In the genomic region with DNA sequence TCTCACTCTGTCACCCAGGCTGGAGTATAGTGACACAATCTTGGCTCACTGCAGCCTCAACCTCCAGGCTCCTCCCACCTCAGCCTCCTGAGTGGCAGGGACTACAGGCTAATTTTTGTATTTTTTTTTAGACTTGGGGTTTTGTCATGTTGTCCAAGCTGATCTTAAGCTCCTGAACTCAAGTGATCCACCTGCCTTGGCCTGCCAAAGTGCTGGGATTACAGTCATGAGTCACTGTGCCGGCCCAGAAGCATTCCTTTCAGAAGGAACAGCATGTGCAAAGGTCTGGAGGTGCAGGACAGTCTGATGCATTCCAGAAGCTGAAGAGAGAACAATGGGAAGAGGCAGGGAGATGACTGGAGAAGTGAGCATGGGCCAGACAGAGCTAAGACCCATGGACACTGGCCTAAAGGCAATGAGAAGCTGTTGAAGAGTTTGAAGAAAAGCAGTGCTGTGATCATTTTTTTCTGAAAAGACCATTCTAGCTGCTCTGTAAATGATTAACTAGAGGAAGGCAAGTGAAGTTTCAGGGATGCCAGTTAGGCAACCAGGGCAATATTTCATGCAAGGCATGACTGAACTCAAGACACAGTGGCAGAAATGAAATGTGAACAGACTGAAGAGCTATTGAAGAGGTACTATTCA, we compare ENCODE assay signal across 14 cellular contexts. TPM values are rescaled to one million over a fixed set of nuclear protein-coding genes. Genes with fewer than 3 reads are reported as not detected.
DNase-seq lines count a peak whose midpoint lies in the region; ATAC-seq and TF ChIP-seq lines count a peak whose summit lies in the region.
"Had no signal": no experiment of that assay in that cellular context is flagged by ENCODE, and none has a peak within 500 bp of the region (broad histone marks: within the 10 kb centered on the region; RNA-seq: fewer than 3 reads in every experiment).

No MANE protein-coding gene starts in this region.

- H3K4me3 Mint-ChIP-seq in nephron progenitor cell = no peak overlapping the region
- H3K4me3 Mint-ChIP-seq: activated CD8-positive, alpha-beta T cell treated with anti-CD3 and anti-CD28 coated beads for 36 hours; neural progenitor cell had no signal

- ATAC-seq in HG03108 (IDR thresholded peaks at IDR 0.05; ENCODE audit: unreplicated experiment) (peak; percentile 64), GM19395 (IDR thresholded peaks at IDR 0.05; ENCODE audit: unreplicated experiment) (no peak)
- ATAC-seq: activated CD8-positive, alpha-beta T cell treated with anti-CD3 and anti-CD28 coated beads for 36 hours had no signal

- H3K27ac ChIP-seq in left ventricle myocardium inferior (replicated peaks) = no peak overlapping the region
- H3K27ac ChIP-seq: neural progenitor cell had no signal

- no peaks in the 10 kb centered on the region for H3K4me1 Mint-ChIP-seq in nephron progenitor cell
- H3K4me1 Mint-ChIP-seq: neural progenitor cell had no signal

- no peaks in the 10 kb centered on the region for H3K9me3 ChIP-seq in left ventricle myocardium inferior (replicated peaks)

- no peaks in the 10 kb centered on the region for H3K27me3 Mint-ChIP-seq in nephron progenitor cell (ENCODE audit: low read depth, poor library complexity)
- H3K27me3 Mint-ChIP-seq: activated CD8-positive, alpha-beta T cell treated with anti-CD3 and anti-CD28 coated beads for 36 hours had no signal

- H3K9me3 Mint-ChIP-seq in nephron progenitor cell = peaks cover 13% of the 10 kb centered on the region
- H3K9me3 Mint-ChIP-seq: activated CD8-positive, alpha-beta T cell treated with anti-CD3 and anti-CD28 coated beads for 36 hours had no signal

- peaks cover 10% of the 10 kb centered on the region for H3K4me1 ChIP-seq in left ventricle myocardium inferior
- H3K4me1 ChIP-seq: neural progenitor cell had no signal

- peak; percentile 18 for DNase-seq in EL
- peak; percentile 28 for DNase-seq in choroid plexus epithelial cell (ENCODE audit: low read depth)
- no peak for DNase-seq in nephron progenitor cell
- no peak for DNase-seq in SIG-M5 treated with dmso at 0.1 percent for 504 hours (lab: John Stamatoyannopoulos, UW; ENCODE audit: unreplicated experiment)
- DNase-seq in NCI-H345 (lab: John Stamatoyannopoulos, UW) = no peak
- no peak for DNase-seq in left ventricle myocardium inferior
- DNase-seq: activated CD8-positive, alpha-beta T cell treated with anti-CD3 and anti-CD28 coated beads for 36 hours; activated effector memory CD4-positive, alpha-beta T cell treated with anti-CD3 and anti-CD28 coated beads, Interleukin-2, amount 50 U/mL, for 16 hours; GOT3; Karpas-422; T-helper 2 cell had no signal

- H3K27me3 ChIP-seq in left ventricle myocardium inferior (ENCODE audit: low read depth) = no peaks in the 10 kb centered on the region
- H3K27me3 ChIP-seq: neural progenitor cell had no signal

- TF ChIP-seq CTCF in choroid plexus epithelial cell (conservative IDR thresholded peaks at IDR 0.05; ENCODE audit: low read depth, low read length) = no peak
- no peak for TF ChIP-seq CTCF in nephron progenitor cell (IDR thresholded peaks at IDR 0.05)
- no peak for TF ChIP-seq CTCF in left ventricle myocardium inferior (IDR thresholded peaks at IDR 0.05; ENCODE audit: borderline replicate concordance)

- H3K4me3 ChIP-seq in choroid plexus epithelial cell (ENCODE audit: low read depth, low read length) = no peak overlapping the region
- no peak overlapping the region for H3K4me3 ChIP-seq in left ventricle myocardium inferior
- H3K4me3 ChIP-seq: neural progenitor cell had no signal

- H3K36me3 Mint-ChIP-seq in nephron progenitor cell (ENCODE audit: low read depth) = peaks cover 47% of the 10 kb centered on the region

- H3K36me3 ChIP-seq in left ventricle myocardium inferior = peaks cover 22% of the 10 kb centered on the region
- H3K36me3 ChIP-seq: neural progenitor cell had no signal

- peak overlapping the region; percentile 7 for H3K27ac Mint-ChIP-seq in nephron progenitor cell
- H3K27ac Mint-ChIP-seq: activated CD8-positive, alpha-beta T cell treated with anti-CD3 and anti-CD28 coated beads for 36 hours; neural progenitor cell had no signal

- intact Hi-C loops in left ventricle myocardium inferior (cut with micrococcal nuclease) = no loop called here

RNA-seq across cellular contexts. Expression of gene MANBA, which starts 43.2 kb away (rescaled TPM):
- total RNA-seq in left ventricle myocardium inferior = 30.3 TPM

Comparison
In these comparisons a context has a peak if more than half of its experiments do, and no peak if none do; other contexts are left out.
1. DNase-seq: peak in EL (single experiment) and choroid plexus epithelial cell (single experiment); none in nephron progenitor cell (single experiment), SIG-M5 treated with dmso at 0.1 percent for 504 hours (single experiment), NCI-H345 (single experiment) and left ventricle myocardium inferior (single experiment).